In genomic region chr17:2782030-2782429, GRCh38 we compare ENCODE assay signal across 21 cellular contexts. TPM values are rescaled to one million over a fixed set of nuclear protein-coding genes. Genes with fewer than 3 reads are reported as not detected.
DNase-seq lines count a peak whose midpoint lies in the region; TF ChIP-seq lines count a peak whose summit lies in the region.
"Had no signal": no experiment of that assay in that cellular context is flagged by ENCODE, and none has a peak within 500 bp of the region (broad histone marks: within the 10 kb centered on the region; RNA-seq: fewer than 3 reads in every experiment).

No MANE protein-coding gene starts in this region.

- no peak overlapping the region for H2BK20ac ChIP-seq in H9 (ENCODE audit: low read depth, low read length, poor library complexity, severe bottlenecking)

- H4K5ac ChIP-seq in H9 (ENCODE audit: insufficient read length, low read depth, low read length) = no peak overlapping the region

- no peak overlapping the region for H2AK5ac ChIP-seq in H9 (ENCODE audit: insufficient read length, low read length)

- CTCF ChIA-PET in activated CD4-positive, alpha-beta memory T cell treated with anti-CD3 and anti-CD28 coated beads for 36 hours (lab: Charles Lee) = interaction anchor here (0.5 kb wide), 1 partner anchor 307 kb away, joined by 3 read pairs; no protein-coding TSS in a partner anchor
- CTCF ChIA-PET in activated CD4-positive, alpha-beta T cell treated with anti-CD3 and anti-CD28 coated beads, Interleukin-2, amount 10 ng/mL, durations not matched to agents 7 days and 5 days (lab: Charles Lee) = no interaction called here

- H2AFZ ChIP-seq in H9 (ENCODE audit: low read length) = no peak overlapping the region
- H2AFZ ChIP-seq: PC-9 had no signal

- H3K4me3 Mint-ChIP-seq in H9 = no peak overlapping the region
- no peak overlapping the region for H3K4me3 Mint-ChIP-seq in activated CD4-positive, alpha-beta memory T cell treated with anti-CD3 and anti-CD28 coated beads for 36 hours
- H3K4me3 Mint-ChIP-seq in activated CD4-positive, alpha-beta T cell treated with anti-CD3 and anti-CD28 coated beads, Interleukin-2, amount 10 ng/mL, durations not matched to agents 7 days and 5 days = no peak overlapping the region
- H3K4me3 Mint-ChIP-seq: activated CD4-positive, alpha-beta memory T cell treated with anti-CD3 and anti-CD28 coated beads, Interleukin-2, amount 10 ng/mL, durations not matched to agents 7 days and 5 days; activated T-cell treated with anti-CD3 and anti-CD28 coated beads, Interleukin-2, amount 50 U/mL, for 72 hours; nephron had no signal

- H3K9ac ChIP-seq in H9 (ENCODE audit: extremely low read depth, insufficient read length, low read length) (no peak overlapping the region), NT2/D1 (ENCODE audit: insufficient read length, low read depth) (peak overlapping the region; percentile 21)

- no peak overlapping the region for H2BK5ac ChIP-seq in H9 (ENCODE audit: insufficient read length, low read length)

- intact Hi-C loops in spleen (cut with DNase I; ENCODE audit: low total_unique reads) = no loop called here
- intact Hi-C loops in activated CD4-positive, alpha-beta memory T cell treated with anti-CD3 and anti-CD28 coated beads for 36 hours (cut with micrococcal nuclease) = no loop called here

- H3K4me3 ChIP-seq in NT2/D1 (ENCODE audit: insufficient read length, low read depth) (no peak overlapping the region), fibroblast of pulmonary artery (replicated peaks; ENCODE audit: low read depth, low read length) (no peak overlapping the region), spleen (no peak overlapping the region), coronary artery (no peak overlapping the region)
- H3K4me3 ChIP-seq: esophagus muscularis mucosa, heart left ventricle, PC-9 had no signal

- no CpG with 5 or more reads among the region's 5 CpGs for WGBS in H9 (ENCODE audit: extremely low coverage, insufficient read length, low lambda C conversion rate)
- whole genome bisulfite sequencing in spleen, 5 donors = 17 to 55% (median 37%) methylated on average over 5 of the region's 5 CpGs

- no peak overlapping the region for H4K8ac ChIP-seq in H9 (replicated peaks; ENCODE audit: insufficient read length, low read depth, low read length)

- H3K27me3 ChIP-seq in H9 (ENCODE audit: insufficient read depth, low read length) (no peaks in the 10 kb centered on the region), NT2/D1 (ENCODE audit: insufficient read depth, insufficient read length) (no peaks in the 10 kb centered on the region), spleen (replicated peaks in 1 of 7) (peaks cover 0 to 51% (median 7%) of the 10 kb centered on the region in 7 donors)
- H3K27me3 ChIP-seq: BE2C had no signal

- no peaks in the 10 kb centered on the region for H3K36me3 ChIP-seq in NT2/D1 (ENCODE audit: insufficient read depth, insufficient read length, low read length)
- H3K36me3 ChIP-seq in spleen = no peaks in the 10 kb centered on the region
- H3K36me3 ChIP-seq: BE2C, esophagus muscularis mucosa, heart left ventricle had no signal

- no peak overlapping the region for H3K27ac Mint-ChIP-seq in H9
- no peak overlapping the region for H3K27ac Mint-ChIP-seq in activated CD4-positive, alpha-beta memory T cell treated with anti-CD3 and anti-CD28 coated beads for 36 hours
- H3K27ac Mint-ChIP-seq in activated CD4-positive, alpha-beta T cell treated with anti-CD3 and anti-CD28 coated beads, Interleukin-2, amount 10 ng/mL, durations not matched to agents 7 days and 5 days = no peak overlapping the region
- H3K27ac Mint-ChIP-seq: activated CD4-positive, alpha-beta memory T cell treated with anti-CD3 and anti-CD28 coated beads, Interleukin-2, amount 10 ng/mL, durations not matched to agents 7 days and 5 days; activated T-cell treated with anti-CD3 and anti-CD28 coated beads, Interleukin-2, amount 50 U/mL, for 72 hours; nephron had no signal

- TF ChIP-seq POLR2A in spleen (IDR thresholded peaks at IDR 0.05) = no peak

- H3K9me3 Mint-ChIP-seq in H9 = no peaks in the 10 kb centered on the region; a peak in 1 of 5 replicates
- no peaks in the 10 kb centered on the region for H3K9me3 Mint-ChIP-seq in activated CD4-positive, alpha-beta memory T cell treated with anti-CD3 and anti-CD28 coated beads for 36 hours
- H3K9me3 Mint-ChIP-seq in activated CD4-positive, alpha-beta T cell treated with anti-CD3 and anti-CD28 coated beads, Interleukin-2, amount 10 ng/mL, durations not matched to agents 7 days and 5 days = no peaks in the 10 kb centered on the region
- H3K9me3 Mint-ChIP-seq: activated CD4-positive, alpha-beta memory T cell treated with anti-CD3 and anti-CD28 coated beads, Interleukin-2, amount 10 ng/mL, durations not matched to agents 7 days and 5 days; activated T-cell treated with anti-CD3 and anti-CD28 coated beads, Interleukin-2, amount 50 U/mL, for 72 hours; nephron had no signal

- H3T11ph ChIP-seq in H9 (ENCODE audit: low read length) = no peak overlapping the region

- peaks cover 4% of the 10 kb centered on the region for H3K23me2 ChIP-seq in H9 (ENCODE audit: insufficient read length, low read depth, low read length, poor library complexity, severe bottlenecking)

- H4K20me1 ChIP-seq in H9 (ENCODE audit: control insufficient read depth, insufficient read depth, insufficient read length) = no peaks in the 10 kb centered on the region

- H3K27ac ChIP-seq in H9 (ENCODE audit: insufficient read length, low read depth, low read length) (no peak overlapping the region), spleen (no peak overlapping the region), coronary artery (no peak overlapping the region)
- H3K27ac ChIP-seq: esophagus muscularis mucosa, heart left ventricle, PC-9 had no signal

- H3K79me2 ChIP-seq in H9 (ENCODE audit: insufficient read depth, low read length) = no peaks in the 10 kb centered on the region

- peaks cover 2% of the 10 kb centered on the region for H3K27me3 Mint-ChIP-seq in H9 (ENCODE audit: low read depth)
- H3K27me3 Mint-ChIP-seq in activated CD4-positive, alpha-beta memory T cell treated with anti-CD3 and anti-CD28 coated beads for 36 hours = peaks cover 8% of the 10 kb centered on the region
- peaks cover 29% of the 10 kb centered on the region for H3K27me3 Mint-ChIP-seq in activated CD4-positive, alpha-beta T cell treated with anti-CD3 and anti-CD28 coated beads, Interleukin-2, amount 10 ng/mL, durations not matched to agents 7 days and 5 days

- no peaks in the 10 kb centered on the region for H3K79me1 ChIP-seq in H9 (ENCODE audit: insufficient read depth, low read depth, low read length, poor library complexity, severe bottlenecking)

- H3K23ac ChIP-seq in H9 (ENCODE audit: insufficient read length, low read depth, low read length) = no peak overlapping the region

- H3K4ac ChIP-seq in H9 (ENCODE audit: low read depth, low read length) = no peak overlapping the region

- no peak for DNase-seq in H9
- DNase-seq in NT2/D1 (ENCODE audit: low read depth, low spot score) = no peak
- DNase-seq in fibroblast of pulmonary artery (ENCODE audit: low read depth) = peak; percentile 13
- DNase-seq in spleen = peak; percentile 61
- no peak for DNase-seq in coronary artery (ENCODE audit: low spot score)
- no peak for DNase-seq in activated CD4-positive, alpha-beta memory T cell treated with anti-CD3 and anti-CD28 coated beads for 36 hours
- no peak for DNase-seq in SHP77 treated with DMSO at 0.1 percent for 48 hours (lab: John Stamatoyannopoulos, UW)
- no peak for DNase-seq in activated CD4-positive, alpha-beta T cell treated with anti-CD3 and anti-CD28 coated beads, Interleukin-2, amount 10 ng/mL, durations not matched to agents 7 days and 5 days
- DNase-seq: activated CD4-positive, alpha-beta memory T cell treated with anti-CD3 and anti-CD28 coated beads, Interleukin-2, amount 10 ng/mL, durations not matched to agents 7 days and 5 days; activated T-cell treated with anti-CD3 and anti-CD28 coated beads, Interleukin-2, amount 50 U/mL, for 72 hours; BE2C; DMS53; heart left ventricle; NCI-H1930; NCI-H526; PC-9; stimulated activated naive CD4-positive, alpha-beta T cell; trophoblast cell had no signal

- no peak overlapping the region for H2BK120ac ChIP-seq in H9 (ENCODE audit: low read depth, low read length, poor library complexity, severe bottlenecking)

- H3K4me2 ChIP-seq in H9 (ENCODE audit: insufficient read depth, insufficient read length, low read length) = no peak overlapping the region
- H3K4me2 ChIP-seq: PC-9 had no signal

- no peak overlapping the region for H2BK15ac ChIP-seq in H9 (ENCODE audit: low read depth, low read length)

- POLR2A ChIA-PET in activated CD4-positive, alpha-beta memory T cell treated with anti-CD3 and anti-CD28 coated beads for 36 hours (lab: Charles Lee) = no interaction called here
- POLR2A ChIA-PET in activated CD4-positive, alpha-beta T cell treated with anti-CD3 and anti-CD28 coated beads, Interleukin-2, amount 10 ng/mL, durations not matched to agents 7 days and 5 days (lab: Charles Lee) = no interaction called here

- TF ChIP-seq CTCF in H9 (conservative IDR thresholded peaks at IDR 0.05) = no peak
- no peak for TF ChIP-seq CTCF in fibroblast of pulmonary artery (IDR thresholded peaks at IDR 0.05; ENCODE audit: low read length, missing control alignments)
- TF ChIP-seq CTCF in spleen (IDR thresholded peaks at IDR 0.05 in 8 of 11, conservative IDR thresholded peaks at IDR 0.05 in 3 of 11) = no peak
- no peak for TF ChIP-seq CTCF in coronary artery (IDR thresholded peaks at IDR 0.05)

- H2BK12ac ChIP-seq in H9 (ENCODE audit: insufficient read length, low read depth, low read length) = no peak overlapping the region

- H3K4me1 Mint-ChIP-seq in H9 = peaks cover 7 to 21% of the 10 kb centered on the region in 2 experiments; a peak in 3 of 4 replicates
- peaks cover 1% of the 10 kb centered on the region for H3K4me1 Mint-ChIP-seq in activated CD4-positive, alpha-beta memory T cell treated with anti-CD3 and anti-CD28 coated beads for 36 hours (ENCODE audit: low read depth)
- peaks cover 16% of the 10 kb centered on the region for H3K4me1 Mint-ChIP-seq in activated CD4-positive, alpha-beta T cell treated with anti-CD3 and anti-CD28 coated beads, Interleukin-2, amount 10 ng/mL, durations not matched to agents 7 days and 5 days
- H3K4me1 Mint-ChIP-seq: nephron had no signal

- H3K9me3 ChIP-seq in H9 (ENCODE audit: control insufficient read depth, low read depth, low read length) = no peaks in the 10 kb centered on the region
- H3K9me3 ChIP-seq in NT2/D1 (ENCODE audit: insufficient read depth, low read length) = no peaks in the 10 kb centered on the region
- H3K9me3 ChIP-seq in spleen = peaks cover 0 to 7% (median 0%) of the 10 kb centered on the region in 8 donors
- H3K9me3 ChIP-seq: BE2C had no signal

- H4K91ac ChIP-seq in H9 (ENCODE audit: insufficient read length, low read depth, low read length) = no peak overlapping the region

- no peaks in the 10 kb centered on the region for H3K4me1 ChIP-seq in H9 (ENCODE audit: insufficient read depth, low read length)
- peaks cover 14% of the 10 kb centered on the region for H3K4me1 ChIP-seq in NT2/D1 (ENCODE audit: insufficient read depth, insufficient read length)
- H3K4me1 ChIP-seq in spleen = peaks cover 0 to 16% (median 11%) of the 10 kb centered on the region in 6 donors

- H3K14ac ChIP-seq in H9 (ENCODE audit: insufficient read depth, low read length) = 0 out of 2 replicates have a peak overlapping the region, but pooled peaks have one; percentile 16

- H3K36me3 Mint-ChIP-seq in H9 (ENCODE audit: insufficient read depth in 1 of 3, low read depth in 3 of 3) = no peaks in the 10 kb centered on the region
- H3K36me3 Mint-ChIP-seq in activated CD4-positive, alpha-beta memory T cell treated with anti-CD3 and anti-CD28 coated beads for 36 hours = no peaks in the 10 kb centered on the region
- H3K36me3 Mint-ChIP-seq in activated CD4-positive, alpha-beta T cell treated with anti-CD3 and anti-CD28 coated beads, Interleukin-2, amount 10 ng/mL, durations not matched to agents 7 days and 5 days (ENCODE audit: low read depth) = no peaks in the 10 kb centered on the region

- no peak overlapping the region for H3K56ac ChIP-seq in H9 (ENCODE audit: insufficient read length, low read depth, low read length)

- no peak overlapping the region for H3K18ac ChIP-seq in H9 (ENCODE audit: insufficient read length, low read depth, low read length)

RNA-seq across cellular contexts. Expression of gene RAP1GAP2, which starts 14.2 kb away (rescaled TPM):
- total RNA-seq in H9 (2021) (32.2 and 33.8 TPM in 2 replicates), spleen (10 to 100 TPM; 12.3 to 32.7 (median 14.5) TPM)
- polyA plus RNA-seq in spleen = 1 to 10 TPM; 1.2 to 2.7 (median 1.5) TPM
- 1 to 10 TPM; 1.9 to 2.3 TPM for total RNA-seq in activated CD4-positive, alpha-beta memory T cell treated with anti-CD3 and anti-CD28 coated beads for 36 hours
- 10 to 100 TPM; 27.8 to 37.3 TPM for total RNA-seq in activated CD4-positive, alpha-beta T cell treated with anti-CD3 and anti-CD28 coated beads, Interleukin-2, amount 10 ng/mL, durations not matched to agents 7 days and 5 days

RNA-seq across cellular contexts. Expression of gene CCDC92B, which starts 32.6 kb away (rescaled TPM):
- total RNA-seq in H9 (2021) = 7.1 and 8.0 TPM in 2 replicates
- total RNA-seq in spleen = under 1 TPM in 4 of 7 donors, not detected in 3; 0.14 to 0.26 (median 0.22) TPM
- polyA plus RNA-seq in spleen = under 1 TPM; 0.03 to 0.20 (median 0.06) TPM
- under 1 TPM in 1 of 2 experiments, not detected in 1; 0.10 TPM for total RNA-seq in activated CD4-positive, alpha-beta memory T cell treated with anti-CD3 and anti-CD28 coated beads for 36 hours
- under 1 TPM in 1 of 2 experiments, not detected in 1; 0.08 TPM for total RNA-seq in activated CD4-positive, alpha-beta T cell treated with anti-CD3 and anti-CD28 coated beads, Interleukin-2, amount 10 ng/mL, durations not matched to agents 7 days and 5 days
- total RNA-seq: HepG2 had no signal
- polyA plus RNA-seq: HepG2 had no signal

Comparison
In these comparisons a context has a peak if more than half of its experiments do, and no peak if none do; other contexts are left out.
1. DNase-seq: peak in fibroblast of pulmonary artery (single experiment) and spleen (single experiment); none in H9 (single experiment), NT2/D1 (single experiment), coronary artery (single experiment), activated CD4-positive, alpha-beta memory T cell treated with anti-CD3 and anti-CD28 coated beads for 36 hours (single experiment), SHP77 treated with DMSO at 0.1 percent for 48 hours (single experiment) and activated CD4-positive, alpha-beta T cell treated with anti-CD3 and anti-CD28 coated beads, Interleukin-2, amount 10 ng/mL, durations not matched to agents 7 days and 5 days (single experiment).